8 cellular contexts compared by ENCODE assay signal in genomic region chr19:3360494-3361383, GRCh38. TPM values are rescaled to one million over a fixed set of nuclear protein-coding genes. Genes with fewer than 3 reads are reported as not detected.
DNase-seq lines count a peak whose midpoint lies in the region; ATAC-seq, FAIRE-seq and TF ChIP-seq lines count a peak whose summit lies in the region.

No MANE protein-coding gene starts in this region.

- H3K27me3 ChIP-seq in esophagus squamous epithelium (no peaks in the 10 kb centered on the region), neural cell (ENCODE audit: insufficient read depth, low read depth, low read length) (peaks cover 82% of the 10 kb centered on the region), stomach (peaks cover 0 to 6% (median 0%) of the 10 kb centered on the region in 3 donors)

- H3K4me2 ChIP-seq in neural cell (ENCODE audit: low read length), result peak overlapping the region; percentile 44

- DNase-seq in GM12891 (ENCODE audit: insufficient read length, low spot score), result peak; percentile 79
- peak; percentile 59 for DNase-seq in MV-4-11 (lab: John Stamatoyannopoulos, UW)
- peak; percentile 81 for DNase-seq in activated T-cell treated with anti-CD3 and anti-CD28 coated beads, Interleukin-2, amount 50 U/mL, for 1 hour
- DNase-seq in esophagus squamous epithelium (lab: John Stamatoyannopoulos, UW), result no peak
- DNase-seq in stomach, result peak; percentile 66
- DNase-seq in NCI-H1105 treated with DMSO at 0.1 percent for 48 hours (lab: John Stamatoyannopoulos, UW), result no peak

- H3F3A ChIP-seq in neural cell (ENCODE audit: insufficient read depth, low read length, poor library complexity, severe bottlenecking), result no peaks in the 10 kb centered on the region

- H3K79me2 ChIP-seq in neural cell (replicated peaks; ENCODE audit: insufficient read depth, low read length), result no peaks in the 10 kb centered on the region

- no peak overlapping the region for H2AFZ ChIP-seq in neural cell (ENCODE audit: low read depth, low read length)

- no peak for TF ChIP-seq RAD21 in neural cell (conservative IDR thresholded peaks at IDR 0.05)

- no peaks in the 10 kb centered on the region for H3K9me2 ChIP-seq in neural cell (ENCODE audit: insufficient read depth, low read length)

- H3K36me3 ChIP-seq in esophagus squamous epithelium (no peaks in the 10 kb centered on the region), neural cell (ENCODE audit: insufficient read depth, low read length) (no peaks in the 10 kb centered on the region), stomach (no peaks in the 10 kb centered on the region)

- WGBS in esophagus squamous epithelium, 2 donors, result 0% methylated on average over 21 to 23 of the region's 80 CpGs
- WGBS in stomach, 5 donors, result 0 to 1% (median 1%) methylated on average over 31 to 79 of the region's 80 CpGs

- TF ChIP-seq POLR2A in GM12891 (IDR thresholded peaks at IDR 0.05; ENCODE audit: low read depth, low read length), result no peak
- peak in 2 of 4 donors; percentile 26 to 53 for TF ChIP-seq POLR2A in esophagus squamous epithelium (IDR thresholded peaks at IDR 0.05)
- no peak for TF ChIP-seq POLR2A in stomach (IDR thresholded peaks at IDR 0.05)

- FAIRE-seq in GM12891 (lab: Jason Lieb, UNC), result peak; percentile 89

- no peak for ATAC-seq in HG02840 (IDR thresholded peaks at IDR 0.05; ENCODE audit: low FRiP score, unreplicated experiment)

- H3K4me1 ChIP-seq in esophagus squamous epithelium (peaks cover 35 to 73% (median 35%) of the 10 kb centered on the region in 3 donors), stomach (peaks cover 49 to 67% (median 59%) of the 10 kb centered on the region in 4 donors)

- H3K27ac ChIP-seq in esophagus squamous epithelium (peak overlapping the region; percentile 98 to 100 (median 99)), neural cell (ENCODE audit: low read length) (no peak overlapping the region), stomach (peak overlapping the region; percentile 88 to 100 (median 99))

- TF ChIP-seq CTCF in esophagus squamous epithelium (IDR thresholded peaks at IDR 0.05), result peak in 3 of 6 experiments; percentile 3 to 16 (median 8)
- no peak for TF ChIP-seq CTCF in neural cell (IDR thresholded peaks at IDR 0.05; ENCODE audit: poor library complexity, severe bottlenecking)
- peak in 1 of 7 experiments; percentile 18 for TF ChIP-seq CTCF in stomach (IDR thresholded peaks at IDR 0.05)

- H4K20me1 ChIP-seq in neural cell (ENCODE audit: insufficient read depth), result peaks cover 3% of the 10 kb centered on the region

- TF ChIP-seq EP300 in neural cell (conservative IDR thresholded peaks at IDR 0.05; ENCODE audit: poor library complexity, severe bottlenecking) (no peak), stomach (IDR thresholded peaks at IDR 0.05) (no peak)

- intact Hi-C loops in esophagus squamous epithelium (cut with DNase I) (no loop called here), stomach (cut with DNase I; ENCODE audit: low total_unique reads) (loop anchor here (10.0 kb wide), 1 partner anchor 54 kb away; no protein-coding TSS in a partner anchor)

- H3K9me3 ChIP-seq in esophagus squamous epithelium (no peaks in the 10 kb centered on the region), neural cell (ENCODE audit: low read length) (no peaks in the 10 kb centered on the region), stomach (no peaks in the 10 kb centered on the region)

- H3K9ac ChIP-seq in neural cell (ENCODE audit: low read length), result peak overlapping the region; percentile 26

- H3K4me3 ChIP-seq in esophagus squamous epithelium (peak overlapping the region; percentile 68 to 100 (median 89)), neural cell (ENCODE audit: low read length) (peak overlapping the region; percentile 73), stomach (peak overlapping the region; percentile 86 to 99 (median 98))

TF ChIP-seq in GM12891, 5 proteins besides CTCF, POLR2A, EP300 and RAD21:
- TF ChIP-seq SPI1 (IDR thresholded peaks at IDR 0.05; ENCODE audit: low read depth, low read length), result peak; percentile 63; the same call in 1 of the 2 replicates
- no peak for TF ChIP-seq POU2F2 (IDR thresholded peaks at IDR 0.05; ENCODE audit: low read depth, low read length)

TF ChIP-seq in neural cell, 6 proteins besides CTCF, POLR2A, EP300 and RAD21:
- TF ChIP-seq TAF1 (IDR thresholded peaks at IDR 0.05; ENCODE audit: low read depth) (no peak), SMC3 (conservative IDR thresholded peaks at IDR 0.05; ENCODE audit: poor library complexity) (no peak), POLR2AphosphoS5 (IDR thresholded peaks at IDR 0.05) (no peak), EZH2 (IDR thresholded peaks at IDR 0.05; ENCODE audit: borderline replicate concordance, insufficient read depth, low read length, poor library complexity, severe bottlenecking) (no peak), REST (IDR thresholded peaks at IDR 0.05; ENCODE audit: borderline replicate concordance) (no peak), MXI1 (conservative IDR thresholded peaks at IDR 0.05; ENCODE audit: poor library complexity, severe bottlenecking) (peak; percentile 94)
TF ChIP-seq in neural cell: peak in this region for 1.

RNA-seq across cellular contexts. Expression of gene NFIC, which starts 5.6 kb away (rescaled TPM):
- 7.2 TPM for polyA plus RNA-seq in GM12891 (2012; ENCODE audit: low read depth, missing spikeins)
- total RNA-seq in esophagus squamous epithelium (10 to 100 TPM; 40.8 to 80.9 (median 61.0) TPM), stomach (100 to 1,000 TPM in 2 of 5 donors, 10 to 100 TPM in 3; 32.3 to 251 (median 94.2) TPM)
- polyA plus RNA-seq in neural cell (0.18 and 0.24 TPM in 2 replicates), stomach (10 to 100 TPM; 16.7 to 61.5 (median 34.2) TPM)
- 1.4 and 3.2 TPM in 2 replicates for polyA minus RNA-seq in neural cell

Comparison
In these comparisons a context has a peak if more than half of its experiments do, and no peak if none do; other contexts are left out.
1. DNase-seq: peak in GM12891 (single experiment), MV-4-11 (single experiment), activated T-cell treated with anti-CD3 and anti-CD28 coated beads, Interleukin-2, amount 50 U/mL, for 1 hour (single experiment) and stomach (single experiment); none in esophagus squamous epithelium (single experiment) and NCI-H1105 treated with DMSO at 0.1 percent for 48 hours (single experiment).
2. Peak in every context shown above with its lines, with median percentiles within 50 percentile points of each other: H3K4me3 ChIP-seq.